14 cellular contexts compared by ENCODE assay signal in the genomic region with DNA sequence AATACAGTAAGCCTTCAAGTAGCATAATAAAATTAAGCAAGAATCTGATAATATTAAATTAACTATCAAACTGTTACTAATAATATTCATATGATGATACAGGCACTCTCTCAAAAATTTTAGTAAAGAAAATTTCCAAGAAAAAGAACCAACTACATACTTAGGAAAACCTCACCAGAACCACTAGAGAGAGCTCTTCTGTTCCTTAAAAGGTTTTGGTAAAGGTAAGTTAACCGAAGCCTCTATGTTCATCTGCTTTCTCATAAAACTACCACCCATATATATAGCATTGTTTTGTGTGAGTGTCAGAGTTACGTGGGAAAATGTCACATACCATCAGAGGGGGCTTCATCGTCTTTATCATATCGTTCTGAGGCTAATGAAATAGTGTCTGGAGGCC. TPM values are rescaled to one million over a fixed set of nuclear protein-coding genes. Genes with fewer than 3 reads are reported as not detected.
DNase-seq lines count a peak whose midpoint lies in the region; ATAC-seq and TF ChIP-seq lines count a peak whose summit lies in the region.
"Had no signal": no experiment of that assay in that cellular context is flagged by ENCODE, and none has a peak within 500 bp of the region (broad histone marks: within the 10 kb centered on the region; RNA-seq: fewer than 3 reads in every experiment).

No MANE protein-coding gene starts in this region.

- H3K79me2 ChIP-seq in DND-41 (ENCODE audit: insufficient read depth, low read length) (no peaks in the 10 kb centered on the region), KMS-11 (ENCODE audit: insufficient read depth, low read depth) (no peaks in the 10 kb centered on the region), hepatocyte (no peaks in the 10 kb centered on the region)

- H3K4me3 ChIP-seq in DND-41 (ENCODE audit: low read depth in 1 of 2, low read length in 2 of 2): no peak overlapping the region
- no peak overlapping the region for H3K4me3 ChIP-seq in KMS-11 (IDR thresholded peaks at IDR 0.05; ENCODE audit: insufficient read depth, low read depth, low read length)
- H3K4me3 ChIP-seq in hepatocyte: no peak overlapping the region

- TF ChIP-seq CTCF in DND-41 (IDR thresholded peaks at IDR 0.05; ENCODE audit: borderline replicate concordance, extremely low read depth, low read length, poor library complexity, severe bottlenecking) (peak; percentile 12), KMS-11 (conservative IDR thresholded peaks at IDR 0.05; ENCODE audit: low read depth, low read length) (no peak), hepatocyte (IDR thresholded peaks at IDR 0.05; ENCODE audit: poor library complexity) (peak; percentile 38)

- intact Hi-C loops in left cardiac atrium (cut with DNase I): no loop called here

- H3K36me3 ChIP-seq in DND-41 (ENCODE audit: insufficient read depth, low read length) (peaks cover 2% of the 10 kb centered on the region; the same call in 1 of the 2 replicates), KMS-11 (ENCODE audit: insufficient read depth) (no peaks in the 10 kb centered on the region), hepatocyte (replicated peaks; ENCODE audit: insufficient read depth, low read depth) (no peaks in the 10 kb centered on the region)

- no peak overlapping the region for H3K27ac ChIP-seq in DND-41 (ENCODE audit: low read length)
- H3K27ac ChIP-seq in KMS-11: no peak overlapping the region
- H3K27ac ChIP-seq in hepatocyte: no peak overlapping the region

- H4K20me1 ChIP-seq in DND-41 (ENCODE audit: insufficient read depth, low read length): no peaks in the 10 kb centered on the region
- no peaks in the 10 kb centered on the region for H4K20me1 ChIP-seq in KMS-11 (ENCODE audit: insufficient read depth)
- H4K20me1 ChIP-seq in hepatocyte (ENCODE audit: insufficient read depth, poor library complexity, severe bottlenecking): no peaks in the 10 kb centered on the region

- DNase-seq in DND-41: no peak
- peak; percentile 51 for DNase-seq in SW480 (ENCODE audit: low spot score)
- no peak for DNase-seq in hepatocyte (ENCODE audit: low spot score)
- DNase-seq in activated CD8-positive, alpha-beta memory T cell treated with anti-CD3 and anti-CD28 coated beads for 24 hours: no peak
- DNase-seq in activated CD4-positive, alpha-beta T cell treated with anti-CD3 and anti-CD28 coated beads, Interleukin-2, amount 50 U/mL, for 48 hours: no peak
- DNase-seq in left cardiac atrium: no peak
- DNase-seq: activated naive CD4-positive, alpha-beta T cell treated with anti-CD3 and anti-CD28 coated beads, Interleukin-2, amount 10 ng/mL, durations not matched to agents 7 days and 5 days; MV-4-11; naive B cell; RPMI8226; stimulated activated CD4-positive, alpha-beta T cell treated with anti-CD3 and anti-CD28 coated beads, Interleukin-15, amount 100 ng/mL, for 24 hours; stimulated activated naive CD4-positive, alpha-beta T cell had no signal

- H3K9me2 ChIP-seq in hepatocyte (replicated peaks; ENCODE audit: insufficient read depth): no peaks in the 10 kb centered on the region

- ATAC-seq in DND-41 (ENCODE audit: insufficient read depth, low read depth): no peak
- no peak for ATAC-seq in left cardiac atrium
- ATAC-seq in HG02870 (IDR thresholded peaks at IDR 0.05; ENCODE audit: unreplicated experiment): no peak

- H3K4me1 ChIP-seq in DND-41 (ENCODE audit: insufficient read depth, low read length) (no peaks in the 10 kb centered on the region), KMS-11 (ENCODE audit: low read depth, poor library complexity, severe bottlenecking) (peaks cover 43% of the 10 kb centered on the region), hepatocyte (ENCODE audit: insufficient read depth) (no peaks in the 10 kb centered on the region)

- H3K27me3 ChIP-seq in DND-41 (ENCODE audit: insufficient read depth, low read length, poor library complexity) (no peaks in the 10 kb centered on the region), KMS-11 (ENCODE audit: insufficient read depth, low read depth) (no peaks in the 10 kb centered on the region), hepatocyte (no peaks in the 10 kb centered on the region)

- H3K9me3 ChIP-seq in DND-41 (ENCODE audit: insufficient read depth, low read length, severe bottlenecking) (no peaks in the 10 kb centered on the region), hepatocyte (ENCODE audit: low read depth) (no peaks in the 10 kb centered on the region)

- 37% methylated on average over 4 of the region's 4 CpGs for whole genome bisulfite sequencing in hepatocyte (ENCODE audit: low lambda C conversion rate, missing lambda C conversion rate)

- no peak overlapping the region for H3K4me2 ChIP-seq in DND-41 (ENCODE audit: insufficient read depth, low read length)
- peak overlapping the region; percentile 33; the same call in 1 of the 2 replicates for H3K4me2 ChIP-seq in KMS-11
- no peak overlapping the region for H3K4me2 ChIP-seq in hepatocyte

- H2AFZ ChIP-seq in DND-41 (ENCODE audit: low read depth, low read length): no peak overlapping the region
- no peak overlapping the region for H2AFZ ChIP-seq in KMS-11 (ENCODE audit: low read depth)
- no peak overlapping the region for H2AFZ ChIP-seq in hepatocyte

- H3K9ac ChIP-seq in DND-41 (ENCODE audit: low read depth, low read length) (no peak overlapping the region), KMS-11 (no peak overlapping the region)

RNA-seq across cellular contexts. Expression of a gene that starts 20.7 kb away (rescaled TPM):
- 12.3 and 13.5 TPM in 2 replicates for total RNA-seq in hepatocyte
- 8.4 and 11.7 TPM in 2 replicates for polyA plus RNA-seq in hepatocyte
- 10 to 100 TPM in 1 of 2 donors, 1 to 10 TPM in 1; 9.2 to 21.4 TPM for total RNA-seq in left cardiac atrium
